In genomic region chr3:86990734-86991481, GRCh38 we compare ENCODE assay signal across 8 cellular contexts. TPM values are rescaled to one million over a fixed set of nuclear protein-coding genes. Genes with fewer than 3 reads are reported as not detected.
DNase-seq lines count a peak whose midpoint lies in the region; ATAC-seq and TF ChIP-seq lines count a peak whose summit lies in the region.

Gene VGLL3 (minus strand): TSS chr3:86991149. CDS start chr3:86990743, 406 bp downstream.

- H3K27ac ChIP-seq in AG04450 (ENCODE audit: low read depth, low read length) = peak within 1 kb of the TSS; percentile 92

- H3K9me3 Mint-ChIP-seq in stimulated activated naive B cell treated with anti-CD40 and anti-IgM and Interleukin-4, amounts not matched to agents 10 μg/mL and 1 μg/mL and 100 μg/mL, for 72 hours = no peaks in the 10 kb centered on the region

- H3K27me3 ChIP-seq in AG04450 (ENCODE audit: control insufficient read depth, insufficient read depth, low read length) = no peaks in the 10 kb centered on the region

- ATAC-seq in GM19395 (IDR thresholded peaks at IDR 0.05; ENCODE audit: unreplicated experiment) = peak; percentile 53
- ATAC-seq in left colon = peak; percentile 66
- peak; percentile 71 to 76 for ATAC-seq in stimulated activated naive B cell treated with anti-CD40 and anti-IgM and Interleukin-4, amounts not matched to agents 10 μg/mL and 1 μg/mL and 100 μg/mL, for 72 hours (replicated peaks)
- ATAC-seq in GM21526 (IDR thresholded peaks at IDR 0.05; ENCODE audit: low FRiP score, unreplicated experiment) = no peak
- no peak for ATAC-seq in GM19452 (IDR thresholded peaks at IDR 0.05; ENCODE audit: unreplicated experiment)

- peak within 1 kb of the TSS in 1 of 2 donors; percentile 51 for H3K4me3 Mint-ChIP-seq in stimulated activated naive B cell treated with anti-CD40 and anti-IgM and Interleukin-4, amounts not matched to agents 10 μg/mL and 1 μg/mL and 100 μg/mL, for 72 hours

- POLR2A ChIA-PET in AG04450 (lab: Yijun Ruan, JAX) = interaction anchor here (0.6 to 3.1 kb wide), 4 partner anchors 10 to 53 kb away, joined by 3 to 18 read pairs (median 6); no protein-coding TSS in a partner anchor

- H3K27ac Mint-ChIP-seq in stimulated activated naive B cell treated with anti-CD40 and anti-IgM and Interleukin-4, amounts not matched to agents 10 μg/mL and 1 μg/mL and 100 μg/mL, for 72 hours = no peak within 1 kb of the TSS

- no peaks in the 10 kb centered on the region for H3K36me3 Mint-ChIP-seq in stimulated activated naive B cell treated with anti-CD40 and anti-IgM and Interleukin-4, amounts not matched to agents 10 μg/mL and 1 μg/mL and 100 μg/mL, for 72 hours

- DNase-seq in AG04450 (ENCODE audit: low read depth, low spot score) = peak; percentile 64
- DNase-seq in NCI-H2107 treated with DMSO at 0.1 percent for 48 hours (lab: John Stamatoyannopoulos, UW; ENCODE audit: unreplicated experiment) = peak; percentile 33
- peak; percentile 97 for DNase-seq in choroid plexus epithelial cell (ENCODE audit: low read depth)
- peak; percentile 39 to 66 for DNase-seq in left colon
- DNase-seq in stimulated activated naive B cell treated with anti-CD40 and anti-IgM and Interleukin-4, amounts not matched to agents 10 μg/mL and 1 μg/mL and 100 μg/mL, for 72 hours = peak; percentile 1

- CTCF ChIA-PET in AG04450 (lab: Charles Lee) = interaction anchor here (1.0 to 4.4 kb wide), 3 partner anchors 16 to 205 kb away, joined by 3 to 17 read pairs (median 11); no protein-coding TSS in a partner anchor

- intact Hi-C loops in left colon (cut with DNase I, micrococcal nuclease) = no loop called here

- no peaks in the 10 kb centered on the region for H3K9me3 ChIP-seq in AG04450 (ENCODE audit: control insufficient read depth, insufficient read depth, low read length)

- peaks cover 0 to 2% of the 10 kb centered on the region in 2 donors for H3K4me1 Mint-ChIP-seq in stimulated activated naive B cell treated with anti-CD40 and anti-IgM and Interleukin-4, amounts not matched to agents 10 μg/mL and 1 μg/mL and 100 μg/mL, for 72 hours

- peaks cover 13 to 31% of the 10 kb centered on the region in 2 donors for H3K27me3 Mint-ChIP-seq in stimulated activated naive B cell treated with anti-CD40 and anti-IgM and Interleukin-4, amounts not matched to agents 10 μg/mL and 1 μg/mL and 100 μg/mL, for 72 hours

- TF ChIP-seq CTCF in AG04450 (IDR thresholded peaks at IDR 0.05; ENCODE audit: low read depth, low read length) (peak; percentile 40; the same call in 1 of the 2 replicates), choroid plexus epithelial cell (conservative IDR thresholded peaks at IDR 0.05; ENCODE audit: low read depth, low read length) (peak; percentile 45)

- peak within 1 kb of the TSS; percentile 94 for H3K4me3 ChIP-seq in AG04450 (ENCODE audit: low read depth, low read length)
- H3K4me3 ChIP-seq in choroid plexus epithelial cell (ENCODE audit: low read depth, low read length) = peak within 1 kb of the TSS; percentile 94

RNA-seq across cellular contexts. Expression of gene VGLL3, which starts in this region (rescaled TPM):
- polyA plus RNA-seq in AG04450 (2011; rRNA removed) = 27.2 and 28.3 TPM in 2 replicates
- 75.7 and 76.5 TPM in 2 replicates for polyA minus RNA-seq in AG04450 (2011; rRNA and poly(A)+ RNA removed)
- total RNA-seq in left colon = 1 to 10 TPM; 1.2 to 5.1 TPM

Comparison
In these comparisons a context has a peak if more than half of its experiments do, and no peak if none do; other contexts are left out.
1. DNase-seq: peak in every context shown above with its lines; median percentile 97 in choroid plexus epithelial cell; 64 in AG04450; 52 in left colon; 33 in NCI-H2107 treated with DMSO at 0.1 percent for 48 hours; 1 in stimulated activated naive B cell treated with anti-CD40 and anti-IgM and Interleukin-4, amounts not matched to agents 10 μg/mL and 1 μg/mL and 100 μg/mL, for 72 hours.
2. ATAC-seq: peak in GM19395 (single experiment), left colon (single experiment) and stimulated activated naive B cell treated with anti-CD40 and anti-IgM and Interleukin-4, amounts not matched to agents 10 μg/mL and 1 μg/mL and 100 μg/mL, for 72 hours (2 of 2); none in GM21526 (single experiment) and GM19452 (single experiment).